Comparison of ENCODE assay signal across 8 cellular contexts in the genomic region with DNA sequence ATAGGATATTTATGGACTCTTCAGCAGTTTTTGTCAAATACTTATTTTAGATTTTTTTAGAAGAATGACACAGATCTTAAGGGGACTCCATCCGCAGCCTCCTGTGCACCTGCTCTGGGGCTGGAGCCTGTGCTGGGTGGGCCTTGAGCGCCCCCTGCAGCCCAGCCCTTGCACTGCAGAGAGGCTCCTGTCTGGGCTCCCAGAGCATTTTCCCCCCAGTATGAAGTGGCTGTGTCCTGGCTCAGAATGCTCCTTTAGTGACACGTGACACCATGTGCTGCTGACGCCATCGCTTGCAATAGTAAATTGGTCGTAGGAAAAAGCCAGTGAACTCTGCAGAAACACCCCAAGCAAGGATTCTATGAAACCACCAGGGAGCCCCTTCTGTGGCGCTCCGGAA.
DNase-seq lines count a peak whose midpoint lies in the region; FAIRE-seq and TF ChIP-seq lines count a peak whose summit lies in the region.
"Not testable (repeated sequence)": the region's sequence is repeated elsewhere in the genome, so short reads cannot be mapped to it uniquely, and the experiment has no call there.

No MANE protein-coding gene starts in this region.

- H3K79me2 ChIP-seq in SU-DHL-6 (ENCODE audit: insufficient read depth, low read length), result not testable (repeated sequence)

- not testable (repeated sequence) for H4K20me1 ChIP-seq in SU-DHL-6 (ENCODE audit: low read depth, low read length)

- peak overlapping the region; percentile 95 for H3K27ac Mint-ChIP-seq in activated CD4-positive, alpha-beta memory T cell treated with anti-CD3 and anti-CD28 coated beads for 36 hours
- peak overlapping the region; percentile 91 for H3K27ac Mint-ChIP-seq in activated naive CD8-positive, alpha-beta T cell
- H3K27ac Mint-ChIP-seq in immature natural killer cell, result peak overlapping the region; percentile 17 to 92 (median 85)

- H3K4me1 Mint-ChIP-seq in activated CD4-positive, alpha-beta memory T cell treated with anti-CD3 and anti-CD28 coated beads for 36 hours (ENCODE audit: low read depth), result peaks cover 75% of the 10 kb centered on the region
- peaks cover 52% of the 10 kb centered on the region for H3K4me1 Mint-ChIP-seq in activated naive CD8-positive, alpha-beta T cell (ENCODE audit: low read depth)
- peaks cover 44 to 46% of the 10 kb centered on the region in 2 donors for H3K4me1 Mint-ChIP-seq in immature natural killer cell

- TF ChIP-seq CTCF in GM12873 (IDR thresholded peaks at IDR 0.05; ENCODE audit: insufficient read depth, low read depth, low read length, missing control alignments) (peak; percentile 69), NB4 (IDR thresholded peaks at IDR 0.05; ENCODE audit: low read depth, low read length) (peak; percentile 79), SU-DHL-6 (IDR thresholded peaks at IDR 0.05; ENCODE audit: insufficient read depth, low read length, poor library complexity, severe bottlenecking) (peak; percentile 50)

- H3K27me3 ChIP-seq in SU-DHL-6 (ENCODE audit: low read length), result not testable (repeated sequence)

- H3F3A ChIP-seq in SU-DHL-6 (ENCODE audit: insufficient read depth), result not testable (repeated sequence)

- H3K9me3 Mint-ChIP-seq in activated CD4-positive, alpha-beta memory T cell treated with anti-CD3 and anti-CD28 coated beads for 36 hours; activated naive CD8-positive, alpha-beta T cell (ENCODE audit: low read depth); immature natural killer cell: not testable (repeated sequence)

- H3K4me2 ChIP-seq in SU-DHL-6 (ENCODE audit: low read depth, low read length, poor library complexity, severe bottlenecking), result not testable (repeated sequence)

- DNase-seq in NB4 (ENCODE audit: low read depth) (peak; percentile 55), immature natural killer cell (peak; percentile 43 to 58 (median 57))
- peak; percentile 87 for DNase-seq in activated CD4-positive, alpha-beta memory T cell treated with anti-CD3 and anti-CD28 coated beads for 36 hours
- DNase-seq in stimulated activated CD4-positive, alpha-beta T cell treated with anti-CD3 and anti-CD28 coated beads, Interleukin-15, amount 100 ng/mL, for 24 hours, result peak; percentile 77

- not testable (repeated sequence) for H3K36me3 ChIP-seq in SU-DHL-6 (ENCODE audit: low read length)

- peak overlapping the region; percentile 88 for H3K4me3 Mint-ChIP-seq in activated CD4-positive, alpha-beta memory T cell treated with anti-CD3 and anti-CD28 coated beads for 36 hours
- H3K4me3 Mint-ChIP-seq in activated naive CD8-positive, alpha-beta T cell, result peak overlapping the region; percentile 89
- peak overlapping the region; percentile 53 to 67 (median 64) for H3K4me3 Mint-ChIP-seq in immature natural killer cell

- not testable (repeated sequence) for H3K9me3 ChIP-seq in SU-DHL-6 (ENCODE audit: insufficient read depth, low read length)

- CTCF ChIA-PET in activated CD4-positive, alpha-beta memory T cell treated with anti-CD3 and anti-CD28 coated beads for 36 hours (lab: Charles Lee), result interaction anchor here (0.7 to 1.8 kb wide), 6 partner anchors 8 to 65 kb away, joined by 3 to 8 read pairs (median 4); no protein-coding TSS in a partner anchor

- H2AFZ ChIP-seq in SU-DHL-6 (ENCODE audit: low read depth, low read length, severe bottlenecking), result not testable (repeated sequence)

- not testable (repeated sequence) for H3K9me2 ChIP-seq in SU-DHL-6 (replicated peaks; ENCODE audit: insufficient read depth, low read length)

- peak; percentile 54 for FAIRE-seq in A204.1 (lab: Jason Lieb, UNC)

- H3K27me3 Mint-ChIP-seq in activated CD4-positive, alpha-beta memory T cell treated with anti-CD3 and anti-CD28 coated beads for 36 hours; activated naive CD8-positive, alpha-beta T cell: not testable (repeated sequence)
- peaks cover 1 to 11% (median 10%) of the 10 kb centered on the region in 3 donors for H3K27me3 Mint-ChIP-seq in immature natural killer cell (ENCODE audit: low read depth in 3 of 3)

- POLR2A ChIA-PET in activated CD4-positive, alpha-beta memory T cell treated with anti-CD3 and anti-CD28 coated beads for 36 hours (lab: Charles Lee), result interaction anchor here (1.7 kb wide), 1 partner anchor 144 kb away, joined by 3 read pairs; no protein-coding TSS in a partner anchor

- intact Hi-C loops in activated CD4-positive, alpha-beta memory T cell treated with anti-CD3 and anti-CD28 coated beads for 36 hours (cut with micrococcal nuclease), result loop anchor here (10.0 kb wide), 1 partner anchor 369 kb away; no protein-coding TSS in a partner anchor

- not testable (repeated sequence) for TF ChIP-seq POLR2A in NB4 (IDR thresholded peaks at IDR 0.05; ENCODE audit: extremely low read depth, insufficient read length)

- peaks cover 28% of the 10 kb centered on the region for H3K36me3 Mint-ChIP-seq in activated CD4-positive, alpha-beta memory T cell treated with anti-CD3 and anti-CD28 coated beads for 36 hours
- not testable (repeated sequence) for H3K36me3 Mint-ChIP-seq in activated naive CD8-positive, alpha-beta T cell; immature natural killer cell

- H3K4me3 ChIP-seq in NB4 (ENCODE audit: low read depth, low read length); SU-DHL-6 (ENCODE audit: insufficient read depth, low read length, poor library complexity, severe bottlenecking): not testable (repeated sequence)

- not testable (repeated sequence) for H3K27ac ChIP-seq in SU-DHL-6 (ENCODE audit: low read depth, low read length)

- H3K9ac ChIP-seq in SU-DHL-6 (ENCODE audit: low read length), result not testable (repeated sequence)
